ENCODE assay signal across 16 cellular contexts in the genomic region with DNA sequence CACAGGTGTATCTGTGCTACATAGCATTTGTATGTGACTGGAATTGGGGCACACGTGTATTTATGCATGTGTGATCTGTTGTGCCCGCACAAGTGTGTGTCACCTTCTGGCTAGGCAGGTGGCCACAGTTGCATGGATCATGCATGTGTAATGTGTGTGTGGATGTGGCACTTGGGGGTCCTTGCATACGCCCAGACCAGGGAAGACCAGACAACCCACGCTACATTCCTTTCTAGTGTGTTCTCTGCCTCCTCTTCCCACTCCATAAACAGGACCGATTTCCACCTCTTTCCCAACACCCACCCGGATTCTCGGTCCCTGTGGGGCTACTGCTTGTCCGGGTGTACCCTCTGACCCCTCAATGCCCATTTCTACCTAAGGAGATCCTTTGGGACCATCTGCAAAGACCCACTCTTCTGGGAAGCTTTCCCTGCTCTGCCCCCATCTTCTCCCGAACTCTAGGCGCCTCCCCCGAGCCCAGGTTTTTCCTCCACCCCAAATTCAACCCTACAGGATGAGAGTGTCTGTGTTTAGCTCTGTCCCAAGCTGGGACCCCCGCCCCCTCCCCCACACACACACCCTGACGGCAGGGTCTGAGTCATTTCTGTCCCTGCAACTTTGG. TPM values are rescaled to one million over a fixed set of nuclear protein-coding genes. Genes with fewer than 3 reads are reported as not detected.
DNase-seq lines count a peak whose midpoint lies in the region; ATAC-seq, FAIRE-seq and TF ChIP-seq lines count a peak whose summit lies in the region.
"Had no signal": no experiment of that assay in that cellular context is flagged by ENCODE, and none has a peak within 500 bp of the region (broad histone marks: within the 10 kb centered on the region; RNA-seq: fewer than 3 reads in every experiment).

No MANE protein-coding gene starts in this region.

- H4K20me1 ChIP-seq in H9 (ENCODE audit: control insufficient read depth, insufficient read depth, insufficient read length) (no peaks in the 10 kb centered on the region), K562 (replicated peaks; ENCODE audit: control insufficient read depth, insufficient read depth, low read length) (peaks cover 7% of the 10 kb centered on the region; the same call in 1 of the 2 replicates), PC-3 (ENCODE audit: low read length) (no peaks in the 10 kb centered on the region)

- no peaks in the 10 kb centered on the region for H3K27me3 ChIP-seq in CD8-positive, alpha-beta T cell (ENCODE audit: insufficient read depth, low read length)
- H3K27me3 ChIP-seq in H9 (ENCODE audit: insufficient read depth, low read length) (no peaks in the 10 kb centered on the region), K562 (ENCODE audit: control insufficient read depth in 2 of 2, insufficient read depth in 2 of 2, low read length in 2 of 2) (no peaks in the 10 kb centered on the region; a peak in 1 of 5 replicates), PC-3 (ENCODE audit: low read length) (no peaks in the 10 kb centered on the region)
- H3K27me3 ChIP-seq: brain microvascular endothelial cell had no signal

- H3K9me1 ChIP-seq in K562 (ENCODE audit: control insufficient read depth, insufficient read depth, low read length): no peaks in the 10 kb centered on the region

- H3T11ph ChIP-seq in H9 (ENCODE audit: low read length): no peak overlapping the region

- no peak overlapping the region for H3K23ac ChIP-seq in H9 (ENCODE audit: insufficient read length, low read depth, low read length)

- H2BK15ac ChIP-seq in H9 (ENCODE audit: low read depth, low read length): no peak overlapping the region

- no peak overlapping the region for H3K4ac ChIP-seq in H9 (ENCODE audit: low read depth, low read length)

- no peaks in the 10 kb centered on the region for H3K36me3 Mint-ChIP-seq in CD8-positive, alpha-beta T cell
- peaks cover 9 to 29% (median 12%) of the 10 kb centered on the region in 3 experiments for H3K36me3 Mint-ChIP-seq in H9 (ENCODE audit: insufficient read depth in 1 of 3, low read depth in 3 of 3)
- H3K36me3 Mint-ChIP-seq in naive thymus-derived CD8-positive, alpha-beta T cell: no peaks in the 10 kb centered on the region

- no peak overlapping the region for H3K14ac ChIP-seq in H9 (ENCODE audit: insufficient read depth, low read length)

- no peak overlapping the region for H4K91ac ChIP-seq in H9 (ENCODE audit: insufficient read length, low read depth, low read length)

- peaks cover 9% of the 10 kb centered on the region for H3K23me2 ChIP-seq in H9 (ENCODE audit: insufficient read length, low read depth, low read length, poor library complexity, severe bottlenecking)

- no peaks in the 10 kb centered on the region for H3K36me3 ChIP-seq in CD8-positive, alpha-beta T cell (ENCODE audit: insufficient read depth, low read length)
- H3K36me3 ChIP-seq in K562 (ENCODE audit: control insufficient read depth, insufficient read depth, low read length) (peaks cover 4% of the 10 kb centered on the region), PC-3 (ENCODE audit: low read depth, low read length) (no peaks in the 10 kb centered on the region)
- H3K36me3 ChIP-seq: brain microvascular endothelial cell, left ventricle myocardium inferior had no signal

- no peak overlapping the region for H2BK12ac ChIP-seq in H9 (ENCODE audit: insufficient read length, low read depth, low read length)

- BruUV-seq in K562 (replicated peaks; lab: Mats Ljungman, UMichigan) (no TSS peak), PC-3 (replicated peaks; lab: Mats Ljungman, UMichigan) (no TSS peak)

- H3K4me1 ChIP-seq in CD8-positive, alpha-beta T cell (ENCODE audit: insufficient read depth, low read length): peaks cover 20% of the 10 kb centered on the region
- H3K4me1 ChIP-seq in H9 (ENCODE audit: insufficient read depth, low read length) (peaks cover 2% of the 10 kb centered on the region; the same call in 1 of the 2 replicates), K562 (replicated peaks in 1 of 2; ENCODE audit: control insufficient read depth in 2 of 2, insufficient read depth in 2 of 2, low read length in 2 of 2) (peaks cover 2 to 54% of the 10 kb centered on the region in 2 experiments; a peak in 3 of 5 replicates), PC-3 (ENCODE audit: insufficient read depth, low read length) (no peaks in the 10 kb centered on the region)

- H3K4me3 ChIP-seq in CD8-positive, alpha-beta T cell (ENCODE audit: low read depth, low read length): no peak overlapping the region
- H3K4me3 ChIP-seq in K562 (peak overlapping the region; percentile 54), PC-3 (ENCODE audit: low read length) (no peak overlapping the region)

- POLR2A ChIA-PET in CD8-positive, alpha-beta T cell (lab: Charles Lee): no interaction called here
- POLR2A ChIA-PET in K562 (lab: Yijun Ruan, JAX): interaction anchor here (0.7 kb wide), 2 partner anchors 11 to 57 kb away, joined by 3 read pairs; no protein-coding TSS in a partner anchor
- POLR2A ChIA-PET in naive thymus-derived CD8-positive, alpha-beta T cell (lab: Charles Lee): interaction anchor here (0.5 kb wide), 1 partner anchor 107 kb away, joined by 4 read pairs; no protein-coding TSS in a partner anchor
- POLR2A ChIA-PET in PC-3 (lab: Charles Lee; ENCODE audit: unreplicated experiment): no interaction called here

- TF ChIP-seq EP300 in K562 (IDR thresholded peaks at IDR 0.05; ENCODE audit: low read length): no peak

- WGBS in H9 (ENCODE audit: extremely low coverage, insufficient read length, low lambda C conversion rate): no CpG with 5 or more reads among the region's 13 CpGs
- WGBS in K562 (ENCODE audit: insufficient coverage, low coverage, missing lambda C conversion rate): 53% methylated on average over 13 of the region's 13 CpGs

- H2AK5ac ChIP-seq in H9 (ENCODE audit: insufficient read length, low read length): no peak overlapping the region

- H3K4me1 Mint-ChIP-seq in CD8-positive, alpha-beta T cell (ENCODE audit: low read depth): peaks cover 27% of the 10 kb centered on the region
- H3K4me1 Mint-ChIP-seq in H9: peaks cover 10 to 15% of the 10 kb centered on the region in 2 experiments
- peaks cover 11 to 39% (median 33%) of the 10 kb centered on the region in 4 donors for H3K4me1 Mint-ChIP-seq in naive thymus-derived CD8-positive, alpha-beta T cell

- TF ChIP-seq RAD21 in K562 (CRISPR knock-in tag; conservative IDR thresholded peaks at IDR 0.05 in 1 of 2, IDR thresholded peaks at IDR 0.05 in 1 of 2): no peak

- no peak overlapping the region for H3K27ac Mint-ChIP-seq in CD8-positive, alpha-beta T cell
- H3K27ac Mint-ChIP-seq in H9: peak overlapping the region in 2 of 3 experiments; percentile 58 to 91; a peak in 3 of 7 replicates
- H3K27ac Mint-ChIP-seq in naive thymus-derived CD8-positive, alpha-beta T cell: peak overlapping the region in 4 of 10 donors; percentile 28 to 79 (median 40)

- intact Hi-C loops in CD8-positive, alpha-beta T cell (cut with DNase I, micrococcal nuclease): loop anchor here (5.0 to 10.0 kb wide), 3 partner anchors 146 to 1052 kb away; a partner anchor contains a TSS
- intact Hi-C loops in K562 (cut with micrococcal nuclease): no loop called here
- intact Hi-C loops in PC-3 (cut with micrococcal nuclease): no loop called here

- no peak overlapping the region for H4K8ac ChIP-seq in H9 (replicated peaks; ENCODE audit: insufficient read length, low read depth, low read length)

- no peak overlapping the region for H3K56ac ChIP-seq in H9 (ENCODE audit: insufficient read length, low read depth, low read length)

- H3K9me2 ChIP-seq in PC-3 (replicated peaks; ENCODE audit: low read length): no peaks in the 10 kb centered on the region

- no peak for DNase-seq in CD8-positive, alpha-beta T cell
- no peak for DNase-seq in H9
- DNase-seq in K562 (ENCODE audit: extremely low read depth in 1 of 4, low spot score in 3 of 4): no peak
- DNase-seq in naive thymus-derived CD8-positive, alpha-beta T cell: peak in 1 of 10 donors; percentile 66
- no peak for DNase-seq in NCI-H345 (lab: John Stamatoyannopoulos, UW)
- DNase-seq in PC-3: no peak
- no peak for DNase-seq in NK-92 (lab: John Stamatoyannopoulos, UW; ENCODE audit: unreplicated experiment)
- DNase-seq: activated CD8-positive, alpha-beta memory T cell treated with anti-CD3 and anti-CD28 coated beads, Interleukin-2, amount 50 U/mL, for 48 hours; brain microvascular endothelial cell; left ventricle myocardium inferior; NCI-H1436 treated with DMSO at 0.1 percent for 48 hours; NCI-H510A had no signal

- H2BK5ac ChIP-seq in H9 (ENCODE audit: insufficient read length, low read length): no peak overlapping the region

- H3K27ac ChIP-seq in CD8-positive, alpha-beta T cell (ENCODE audit: low read depth, low read length): no peak overlapping the region
- H3K27ac ChIP-seq in H9 (ENCODE audit: insufficient read length, low read depth, low read length): no peak overlapping the region
- no peak overlapping the region for H3K27ac ChIP-seq in K562 (ENCODE audit: extremely low read depth, low read depth, low read length)
- no peak overlapping the region for H3K27ac ChIP-seq in PC-3 (ENCODE audit: low read length)
- H3K27ac ChIP-seq: brain microvascular endothelial cell, left ventricle myocardium inferior had no signal

- H3K4me3 Mint-ChIP-seq in CD8-positive, alpha-beta T cell: peak overlapping the region; percentile 59
- peak overlapping the region; percentile 57 to 87 for H3K4me3 Mint-ChIP-seq in H9
- peak overlapping the region; percentile 40 to 93 (median 71) for H3K4me3 Mint-ChIP-seq in naive thymus-derived CD8-positive, alpha-beta T cell

- peak; percentile 77 for FAIRE-seq in K562 (lab: Jason Lieb, UNC)
- FAIRE-seq: D721Med, endothelial cell of umbilical vein, TTC549 had no signal

- no peak for TF ChIP-seq CTCF in CD8-positive, alpha-beta T cell (IDR thresholded peaks at IDR 0.05)
- TF ChIP-seq CTCF in H9 (conservative IDR thresholded peaks at IDR 0.05) (no peak), K562 (IDR thresholded peaks at IDR 0.05 in 2 of 3, conservative IDR thresholded peaks at IDR 0.05 in 1 of 3; ENCODE audit: insufficient read depth in 2 of 3, low read depth in 1 of 3, low read length in 3 of 3) (no peak), PC-3 (conservative IDR thresholded peaks at IDR 0.05; ENCODE audit: low read depth, low read length) (no peak)

- H3K9me3 Mint-ChIP-seq in CD8-positive, alpha-beta T cell: no peaks in the 10 kb centered on the region
- peaks cover 0 to 4% of the 10 kb centered on the region in 2 experiments; a peak in 1 of 5 replicates for H3K9me3 Mint-ChIP-seq in H9
- H3K9me3 Mint-ChIP-seq in naive thymus-derived CD8-positive, alpha-beta T cell: no peaks in the 10 kb centered on the region

- H3K9ac ChIP-seq in H9 (ENCODE audit: extremely low read depth, insufficient read length, low read length) (no peak overlapping the region), K562 (ENCODE audit: insufficient read depth in 1 of 2, low read depth in 2 of 2, low read length in 2 of 2) (peak overlapping the region in 1 of 2 experiments; percentile 94; a peak in 2 of 4 replicates), PC-3 (ENCODE audit: low read length) (no peak overlapping the region)

- H2AFZ ChIP-seq in H9 (ENCODE audit: low read length) (no peak overlapping the region), K562 (ENCODE audit: low read depth, low read length) (peak overlapping the region; percentile 95), PC-3 (ENCODE audit: low read length) (no peak overlapping the region)

- H3K79me1 ChIP-seq in H9 (ENCODE audit: insufficient read depth, low read depth, low read length, poor library complexity, severe bottlenecking): no peaks in the 10 kb centered on the region

- no peak overlapping the region for H4K5ac ChIP-seq in H9 (ENCODE audit: insufficient read length, low read depth, low read length)

- TF ChIP-seq POLR2A in K562 (conservative IDR thresholded peaks at IDR 0.05): no peak

- H2BK120ac ChIP-seq in H9 (ENCODE audit: low read depth, low read length, poor library complexity, severe bottlenecking): no peak overlapping the region

- H3K79me2 ChIP-seq in H9 (ENCODE audit: insufficient read depth, low read length) (no peaks in the 10 kb centered on the region), K562 (ENCODE audit: control insufficient read depth, insufficient read depth, low read length) (peaks cover 19% of the 10 kb centered on the region), PC-3 (ENCODE audit: low read length) (no peaks in the 10 kb centered on the region)

- H3K9me3 ChIP-seq in CD8-positive, alpha-beta T cell (ENCODE audit: low read length): no peaks in the 10 kb centered on the region
- H3K9me3 ChIP-seq in H9 (ENCODE audit: control insufficient read depth, low read depth, low read length) (no peaks in the 10 kb centered on the region), K562 (replicated peaks; ENCODE audit: control insufficient read depth, insufficient read depth, low read depth, low read length) (no peaks in the 10 kb centered on the region), PC-3 (ENCODE audit: low read length) (no peaks in the 10 kb centered on the region)

- no peaks in the 10 kb centered on the region for H3K27me3 Mint-ChIP-seq in CD8-positive, alpha-beta T cell (ENCODE audit: low read depth)
- H3K27me3 Mint-ChIP-seq in H9 (ENCODE audit: low read depth): peaks cover 2% of the 10 kb centered on the region; the same call in 1 of the 2 replicates
- H3K27me3 Mint-ChIP-seq in naive thymus-derived CD8-positive, alpha-beta T cell: peaks cover 0 to 4% (median 0%) of the 10 kb centered on the region in 5 donors

- no peak for ATAC-seq in CD8-positive, alpha-beta T cell
- no peak for ATAC-seq in K562
- ATAC-seq in naive thymus-derived CD8-positive, alpha-beta T cell: no peak
- ATAC-seq in PC-3: no peak

- no peaks in the 10 kb centered on the region for H3F3A ChIP-seq in PC-3 (ENCODE audit: low read length, unreplicated experiment)

- no peak overlapping the region for H2BK20ac ChIP-seq in H9 (ENCODE audit: low read depth, low read length, poor library complexity, severe bottlenecking)

- H3K18ac ChIP-seq in H9 (ENCODE audit: insufficient read length, low read depth, low read length): no peak overlapping the region

- H3K4me2 ChIP-seq in H9 (ENCODE audit: insufficient read depth, insufficient read length, low read length): peak overlapping the region; percentile 74
- peak overlapping the region; percentile 93 for H3K4me2 ChIP-seq in K562 (ENCODE audit: insufficient read depth, low read length)
- no peak overlapping the region for H3K4me2 ChIP-seq in PC-3 (ENCODE audit: low read length)

- in situ Hi-C loops in K562 (cut with MboI): no loop called here

- CTCF ChIA-PET in CD8-positive, alpha-beta T cell (lab: Charles Lee): no interaction called here
- CTCF ChIA-PET in K562 (lab: Yijun Ruan, JAX; ENCODE audit: low intra/inter-chr PET ratio) (no interaction called here), PC-3 (lab: Charles Lee) (no interaction called here)

RNA-seq across cellular contexts. Expression of a gene that starts 12.3 kb away (rescaled TPM):
- total RNA-seq in CD8-positive, alpha-beta T cell: under 1 TPM; 0.65 to 0.97 TPM
- total RNA-seq in H9 (2021) (19.0 and 20.2 TPM in 2 replicates), K562 (2014; rRNA removed) (4.3 and 7.8 TPM in 2 replicates), K562 (2014; rRNA removed; fragmentation: Illumina TruSeq; extraction: Trizol) (2.3 and 3.9 TPM in 2 replicates), K562 (2015; rRNA removed; fragmentation: Illumina TruSeq; extraction: Trizol) (3.5 and 4.5 TPM in 2 replicates), K562 (2021) (5.7 and 8.2 TPM in 2 replicates), PC-3 (2014; rRNA removed) (71.1 and 72.6 TPM in 2 replicates)
- total RNA-seq in K562 (2011; cell fraction: chromatin; rRNA removed; ENCODE audit: low replicate concordance): 2.7 and 6.6 TPM in 2 replicates
- 8.7 and 10.8 TPM in 2 replicates for total RNA-seq in K562 (2011; cell fraction: nucleolus; rRNA removed)
- 4.0 and 6.0 TPM in 2 replicates for total RNA-seq in K562 (2011; cell fraction: nucleoplasm; rRNA removed)
- polyA plus RNA-seq in K562 (2011; rRNA removed) (4.3 and 4.7 TPM in 2 replicates), K562 (2014; fragmentation: Illumina TruSeq; extraction: Trizol) (5.3 and 5.4 TPM in 2 replicates), K562 (2014; fragmentation: Nextera tagmentation; extraction: Ambion mirVana) (1 to 10 TPM; 1.2 to 3.6 TPM), K562 (2014; rRNA removed) (5.8 and 9.8 TPM in 2 replicates)
- 5.4 and 13.5 TPM in 2 replicates for polyA plus RNA-seq in K562 (2011; cell fraction: cytosol; rRNA removed)
- 5.6 and 10.5 TPM in 2 replicates for polyA plus RNA-seq in K562 (2011; cell fraction: nucleus; rRNA removed)
- 1.4 and 4.8 TPM in 2 replicates for polyA plus RNA-seq in K562 (2012)
- polyA minus RNA-seq in K562 (2011; rRNA and poly(A)+ RNA removed): 1.2 and 3.1 TPM in 2 replicates
- polyA minus RNA-seq in K562 (2011; cell fraction: cytosol; rRNA and poly(A)+ RNA removed): 2.0 and 2.6 TPM in 2 replicates
- 1.1 and 3.2 TPM in 2 replicates for polyA minus RNA-seq in K562 (2011; cell fraction: nucleus; rRNA and poly(A)+ RNA removed)
- 1 to 10 TPM; 1.4 to 2.3 TPM for total RNA-seq in naive thymus-derived CD8-positive, alpha-beta T cell
- polyA plus RNA-seq in naive thymus-derived CD8-positive, alpha-beta T cell: 1 to 10 TPM; 1.3 to 2.6 (median 1.5) TPM

RNA-seq across cellular contexts. Expression of a gene that starts 17.0 kb away (rescaled TPM):
- total RNA-seq in CD8-positive, alpha-beta T cell: 10 to 100 TPM in 1 of 2 experiments, 1 to 10 TPM in 1; 7.3 to 10.4 TPM
- 37.0 and 38.2 TPM in 2 replicates for total RNA-seq in H9 (2021)
- 6.5 and 16.7 TPM in 2 replicates for total RNA-seq in K562 (2011; cell fraction: chromatin; rRNA removed; ENCODE audit: low replicate concordance)
- 12.6 and 12.8 TPM in 2 replicates for total RNA-seq in K562 (2011; cell fraction: nucleolus; rRNA removed)
- 6.2 and 6.5 TPM in 2 replicates for total RNA-seq in K562 (2011; cell fraction: nucleoplasm; rRNA removed)
- total RNA-seq in K562 (2014; rRNA removed): 3.6 and 5.7 TPM in 2 replicates
- total RNA-seq in K562 (2014; rRNA removed; fragmentation: Illumina TruSeq; extraction: Trizol): 1.5 and 1.9 TPM in 2 replicates
- 7.8 and 8.0 TPM in 2 replicates for total RNA-seq in K562 (2015; rRNA removed; fragmentation: Illumina TruSeq; extraction: Trizol)
- 14.0 and 16.2 TPM in 2 replicates for total RNA-seq in K562 (2021)
- 3.9 and 4.3 TPM in 2 replicates for polyA plus RNA-seq in K562 (2011; rRNA removed)
- polyA plus RNA-seq in K562 (2011; cell fraction: cytosol; rRNA removed): 4.7 and 8.9 TPM in 2 replicates
- 4.8 and 7.2 TPM in 2 replicates for polyA plus RNA-seq in K562 (2011; cell fraction: nucleus; rRNA removed)
- 13.5 and 16.5 TPM in 2 replicates for polyA plus RNA-seq in K562 (2012)
- polyA plus RNA-seq in K562 (2014; fragmentation: Illumina TruSeq; extraction: Trizol): 5.5 and 7.6 TPM in 2 replicates
- 1 to 10 TPM in 1 of 2 experiments, under 1 TPM in 1; 0.25 to 1.3 TPM for polyA plus RNA-seq in K562 (2014; fragmentation: Nextera tagmentation; extraction: Ambion mirVana)
- 5.7 and 9.4 TPM in 2 replicates for polyA plus RNA-seq in K562 (2014; rRNA removed)
- 1.3 and 1.9 TPM in 2 replicates for polyA minus RNA-seq in K562 (2011; rRNA and poly(A)+ RNA removed)
- polyA minus RNA-seq in K562 (2011; cell fraction: cytosol; rRNA and poly(A)+ RNA removed): 8.7 and 9.4 TPM in 2 replicates
- 3.2 and 4.0 TPM in 2 replicates for polyA minus RNA-seq in K562 (2011; cell fraction: nucleus; rRNA and poly(A)+ RNA removed)
- total RNA-seq in naive thymus-derived CD8-positive, alpha-beta T cell: 10 to 100 TPM; 18.9 to 22.1 TPM
- 1 to 10 TPM; 4.6 to 5.3 (median 4.7) TPM for polyA plus RNA-seq in naive thymus-derived CD8-positive, alpha-beta T cell
- total RNA-seq in PC-3 (2014; rRNA removed): 5.6 and 10.9 TPM in 2 replicates

RNA-seq across cellular contexts. Expression of a gene that starts 21.9 kb away (rescaled TPM):
- 1 to 10 TPM; 3.1 to 4.9 TPM for total RNA-seq in CD8-positive, alpha-beta T cell
- total RNA-seq in H9 (2021): 53.6 and 53.9 TPM in 2 replicates
- 1.8 and 3.1 TPM in 2 replicates for total RNA-seq in K562 (2011; cell fraction: chromatin; rRNA removed; ENCODE audit: low replicate concordance)
- total RNA-seq in K562 (2011; cell fraction: nucleolus; rRNA removed): 1.7 and 2.8 TPM in 2 replicates
- 0.92 and 1.4 TPM in 2 replicates for total RNA-seq in K562 (2011; cell fraction: nucleoplasm; rRNA removed)
- total RNA-seq in K562 (2014; rRNA removed): 0.65 and 0.77 TPM in 2 replicates
- total RNA-seq in K562 (2014; rRNA removed; fragmentation: Illumina TruSeq; extraction: Trizol): 0.73 and 0.80 TPM in 2 replicates
- total RNA-seq in K562 (2015; rRNA removed; fragmentation: Illumina TruSeq; extraction: Trizol): 0.49 and 0.69 TPM in 2 replicates
- 1.4 and 1.5 TPM in 2 replicates for total RNA-seq in K562 (2021)
- 0.87 and 1.2 TPM in 2 replicates for polyA plus RNA-seq in K562 (2011; rRNA removed)
- polyA plus RNA-seq in K562 (2011; cell fraction: cytosol; rRNA removed): 0.44 and 3.4 TPM in 2 replicates
- polyA plus RNA-seq in K562 (2011; cell fraction: nucleus; rRNA removed): 2.1 and 3.7 TPM in 2 replicates
- 0.44 and 1.0 TPM in 2 replicates for polyA plus RNA-seq in K562 (2012)
- 0.29 and 1.9 TPM in 2 replicates for polyA plus RNA-seq in K562 (2014; fragmentation: Illumina TruSeq; extraction: Trizol)
- polyA plus RNA-seq in K562 (2014; fragmentation: Nextera tagmentation; extraction: Ambion mirVana): under 1 TPM in 1 of 2 experiments, not detected in 1; 0.11 TPM
- 0.78 and 1.1 TPM in 2 replicates for polyA plus RNA-seq in K562 (2014; rRNA removed)
- 0.33 and 0.49 TPM in 2 replicates for polyA minus RNA-seq in K562 (2011; rRNA and poly(A)+ RNA removed)
- not detected in 2 replicates for polyA minus RNA-seq in K562 (2011; cell fraction: cytosol; rRNA and poly(A)+ RNA removed)
- polyA minus RNA-seq in K562 (2011; cell fraction: nucleus; rRNA and poly(A)+ RNA removed): 0.22 and 0.81 TPM in 2 replicates
- 1 to 10 TPM; 1.4 to 4.0 TPM for total RNA-seq in naive thymus-derived CD8-positive, alpha-beta T cell
- 1 to 10 TPM; 1.5 to 3.9 (median 3.4) TPM for polyA plus RNA-seq in naive thymus-derived CD8-positive, alpha-beta T cell
- 8.7 and 11.3 TPM in 2 replicates for total RNA-seq in PC-3 (2014; rRNA removed)
- total RNA-seq: left ventricle myocardium inferior had no signal

RNA-seq across cellular contexts. Expression of a gene that starts 24.1 kb away (rescaled TPM):
- total RNA-seq in CD8-positive, alpha-beta T cell: 10 to 100 TPM; 18.7 to 19.5 TPM
- total RNA-seq in H9 (2021) (0.26 TPM in 1 of 2 replicates, not detected in the other), K562 (2014; rRNA removed) (not detected in 2 replicates), K562 (2014; rRNA removed; fragmentation: Illumina TruSeq; extraction: Trizol) (not detected in 2 replicates), K562 (2015; rRNA removed; fragmentation: Illumina TruSeq; extraction: Trizol) (not detected in 2 replicates), K562 (2021) (not detected in 2 replicates), PC-3 (2014; rRNA removed) (not detected in 2 replicates)
- not detected in 2 replicates for total RNA-seq in K562 (2011; cell fraction: chromatin; rRNA removed; ENCODE audit: low replicate concordance)
- total RNA-seq in K562 (2011; cell fraction: nucleolus; rRNA removed): not detected in 2 replicates
- total RNA-seq in K562 (2011; cell fraction: nucleoplasm; rRNA removed): not detected in 2 replicates
- polyA plus RNA-seq in K562 (2011; rRNA removed) (not detected in 2 replicates), K562 (2014; fragmentation: Illumina TruSeq; extraction: Trizol) (not detected in 2 replicates), K562 (2014; fragmentation: Nextera tagmentation; extraction: Ambion mirVana) (not detected), K562 (2014; rRNA removed) (not detected in 2 replicates)
- 0.06 TPM in 1 of 2 replicates, not detected in the other for polyA plus RNA-seq in K562 (2011; cell fraction: cytosol; rRNA removed)
- not detected in 2 replicates for polyA plus RNA-seq in K562 (2011; cell fraction: nucleus; rRNA removed)
- 0.10 and 0.18 TPM in 2 replicates for polyA plus RNA-seq in K562 (2012)
- not detected in 2 replicates for polyA minus RNA-seq in K562 (2011; rRNA and poly(A)+ RNA removed)
- not detected in 2 replicates for polyA minus RNA-seq in K562 (2011; cell fraction: cytosol; rRNA and poly(A)+ RNA removed)
- polyA minus RNA-seq in K562 (2011; cell fraction: nucleus; rRNA and poly(A)+ RNA removed): not detected in 2 replicates
- 10 to 100 TPM; 41.6 to 43.9 TPM for total RNA-seq in naive thymus-derived CD8-positive, alpha-beta T cell
- polyA plus RNA-seq in naive thymus-derived CD8-positive, alpha-beta T cell: 100 to 1,000 TPM in 1 of 3 donors, 10 to 100 TPM in 2; 65.8 to 105 (median 96.5) TPM
- total RNA-seq: endothelial cell of umbilical vein, left ventricle myocardium inferior, temporal lobe had no signal
- polyA plus RNA-seq: endothelial cell of umbilical vein had no signal

RNA-seq across cellular contexts. Expression of a gene that starts 47.3 kb away (rescaled TPM):
- total RNA-seq in CD8-positive, alpha-beta T cell: under 1 TPM in 1 of 2 experiments, not detected in 1; 0.11 TPM
- 2.7 and 4.4 TPM in 2 replicates for total RNA-seq in H9 (2021)
- total RNA-seq in K562 (2011; cell fraction: chromatin; rRNA removed; ENCODE audit: low replicate concordance): 0.42 TPM in 1 of 2 replicates, not detected in the other
- not detected in 2 replicates for total RNA-seq in K562 (2011; cell fraction: nucleolus; rRNA removed)
- total RNA-seq in K562 (2011; cell fraction: nucleoplasm; rRNA removed): not detected in 2 replicates
- 0.33 TPM in 1 of 2 replicates, not detected in the other for total RNA-seq in K562 (2014; rRNA removed)
- total RNA-seq in K562 (2014; rRNA removed; fragmentation: Illumina TruSeq; extraction: Trizol): not detected in 2 replicates
- 0.15 TPM in 1 of 2 replicates, not detected in the other for total RNA-seq in K562 (2015; rRNA removed; fragmentation: Illumina TruSeq; extraction: Trizol)
- total RNA-seq in K562 (2021): 0.38 and 0.62 TPM in 2 replicates
- 0.22 TPM in 1 of 2 replicates, not detected in the other for polyA plus RNA-seq in K562 (2011; rRNA removed)
- polyA plus RNA-seq in K562 (2011; cell fraction: cytosol; rRNA removed): 0.21 and 0.49 TPM in 2 replicates
- polyA plus RNA-seq in K562 (2011; cell fraction: nucleus; rRNA removed): 0.36 and 0.90 TPM in 2 replicates
- polyA plus RNA-seq in K562 (2012): 0.78 and 1.4 TPM in 2 replicates
- polyA plus RNA-seq in K562 (2014; fragmentation: Illumina TruSeq; extraction: Trizol): 0.42 TPM in 1 of 2 replicates, not detected in the other
- under 1 TPM; 0.13 to 0.18 TPM for polyA plus RNA-seq in K562 (2014; fragmentation: Nextera tagmentation; extraction: Ambion mirVana)
- polyA plus RNA-seq in K562 (2014; rRNA removed): 0.05 and 0.13 TPM in 2 replicates
- polyA minus RNA-seq in K562 (2011; rRNA and poly(A)+ RNA removed): not detected in 2 replicates
- not detected in 2 replicates for polyA minus RNA-seq in K562 (2011; cell fraction: cytosol; rRNA and poly(A)+ RNA removed)
- polyA minus RNA-seq in K562 (2011; cell fraction: nucleus; rRNA and poly(A)+ RNA removed): not detected in 2 replicates
- total RNA-seq in naive thymus-derived CD8-positive, alpha-beta T cell: not detected
- not detected for polyA plus RNA-seq in naive thymus-derived CD8-positive, alpha-beta T cell
- total RNA-seq in PC-3 (2014; rRNA removed): 0.11 TPM in 1 of 2 replicates, not detected in the other
- total RNA-seq: endothelial cell of umbilical vein had no signal
- polyA plus RNA-seq: endothelial cell of umbilical vein had no signal

Comparison
In these comparisons a context has a peak if more than half of its experiments do, and no peak if none do; other contexts are left out.
1. POLR2A ChIA-PET loops: an anchor here in K562 (0.7 kb wide) and naive thymus-derived CD8-positive, alpha-beta T cell (0.5 kb wide); none called in CD8-positive, alpha-beta T cell and PC-3.
2. intact Hi-C loops: an anchor here in CD8-positive, alpha-beta T cell (5.0 to 10.0 kb wide); none called in K562 and PC-3.